13 cellular contexts compared by ENCODE assay signal in genomic region chr18:79067611-79068010, GRCh38. TPM values are rescaled to one million over a fixed set of nuclear protein-coding genes. Genes with fewer than 3 reads are reported as not detected.
DNase-seq lines count a peak whose midpoint lies in the region; ATAC-seq and TF ChIP-seq lines count a peak whose summit lies in the region.
"Had no signal": no experiment of that assay in that cellular context is flagged by ENCODE, and none has a peak within 500 bp of the region (broad histone marks: within the 10 kb centered on the region; RNA-seq: fewer than 3 reads in every experiment).

No MANE protein-coding gene starts in this region.

- peaks cover 22% of the 10 kb centered on the region for H3K27me3 Mint-ChIP-seq in activated CD4-positive, alpha-beta T cell treated with anti-CD3 and anti-CD28 coated beads, Interleukin-2, amount 10 ng/mL, durations not matched to agents 24 days and 14 days
- H3K27me3 Mint-ChIP-seq in T-cell (peaks cover 7 to 11% of the 10 kb centered on the region in 2 donors), chondrocyte (ENCODE audit: low read depth) (peaks cover 2% of the 10 kb centered on the region), progenitor cell of endocrine pancreas (peaks cover 23% of the 10 kb centered on the region)

- peak overlapping the region; percentile 28 for H3K4me3 Mint-ChIP-seq in activated CD4-positive, alpha-beta T cell treated with anti-CD3 and anti-CD28 coated beads, Interleukin-2, amount 10 ng/mL, durations not matched to agents 24 days and 14 days
- H3K4me3 Mint-ChIP-seq in T-cell (peak overlapping the region; percentile 85 to 93 (median 92)), chondrocyte (ENCODE audit: unreplicated experiment) (peak overlapping the region; percentile 67), progenitor cell of endocrine pancreas (ENCODE audit: low read depth) (peak overlapping the region; percentile 71)

- H3K27ac Mint-ChIP-seq in activated CD4-positive, alpha-beta T cell treated with anti-CD3 and anti-CD28 coated beads, Interleukin-2, amount 10 ng/mL, durations not matched to agents 24 days and 14 days = peak overlapping the region; percentile 68
- H3K27ac Mint-ChIP-seq in T-cell (peak overlapping the region; percentile 98 to 99), chondrocyte (ENCODE audit: unreplicated experiment) (peak overlapping the region; percentile 1), progenitor cell of endocrine pancreas (no peak overlapping the region)

- H3K4me1 Mint-ChIP-seq in activated CD4-positive, alpha-beta T cell treated with anti-CD3 and anti-CD28 coated beads, Interleukin-2, amount 10 ng/mL, durations not matched to agents 24 days and 14 days = peaks cover 22% of the 10 kb centered on the region
- H3K4me1 Mint-ChIP-seq in T-cell (peaks cover 35 to 47% (median 38%) of the 10 kb centered on the region in 3 donors), chondrocyte (ENCODE audit: low read depth) (peaks cover 16% of the 10 kb centered on the region), progenitor cell of endocrine pancreas (ENCODE audit: low read depth) (peaks cover 9% of the 10 kb centered on the region)

- intact Hi-C loops in activated CD4-positive, alpha-beta T cell treated with anti-CD3 and anti-CD28 coated beads, Interleukin-2, amount 10 ng/mL, durations not matched to agents 24 days and 14 days (cut with micrococcal nuclease) = loop anchor here (2.0 to 5.0 kb wide), 4 partner anchors 337 to 1040 kb away; partner anchors contain the start of genes ADNP2 and SLC66A2

- peaks cover 24% of the 10 kb centered on the region for H3K9me3 Mint-ChIP-seq in activated CD4-positive, alpha-beta T cell treated with anti-CD3 and anti-CD28 coated beads, Interleukin-2, amount 10 ng/mL, durations not matched to agents 24 days and 14 days
- H3K9me3 Mint-ChIP-seq in T-cell (peaks cover 0 to 14% (median 0%) of the 10 kb centered on the region in 3 donors), chondrocyte (ENCODE audit: low read depth) (peaks cover 20% of the 10 kb centered on the region), progenitor cell of endocrine pancreas (ENCODE audit: low read depth) (peaks cover 29% of the 10 kb centered on the region)

- no peaks in the 10 kb centered on the region for H3K27me3 ChIP-seq in SJCRH30

- no peaks in the 10 kb centered on the region for H3K4me1 ChIP-seq in SJCRH30

- no peak overlapping the region for H3K4me3 ChIP-seq in SJCRH30

- peaks cover 24% of the 10 kb centered on the region for H3K36me3 Mint-ChIP-seq in activated CD4-positive, alpha-beta T cell treated with anti-CD3 and anti-CD28 coated beads, Interleukin-2, amount 10 ng/mL, durations not matched to agents 24 days and 14 days (ENCODE audit: low read depth)
- H3K36me3 Mint-ChIP-seq in T-cell (peaks cover 17% of the 10 kb centered on the region), chondrocyte (ENCODE audit: low read depth) (no peaks in the 10 kb centered on the region), progenitor cell of endocrine pancreas (ENCODE audit: insufficient read depth) (peaks cover 11% of the 10 kb centered on the region)

- no peaks in the 10 kb centered on the region for H3K9me3 ChIP-seq in SJCRH30 (replicated peaks)

- TF ChIP-seq CTCF in chondrocyte (IDR thresholded peaks at IDR 0.05) (no peak), progenitor cell of endocrine pancreas (IDR thresholded peaks at IDR 0.05; ENCODE audit: unreplicated experiment) (no peak)

- no peak for DNase-seq in activated CD4-positive, alpha-beta T cell treated with anti-CD3 and anti-CD28 coated beads, Interleukin-2, amount 10 ng/mL, durations not matched to agents 24 days and 14 days
- DNase-seq in activated CD4-positive, alpha-beta T cell treated with anti-CD3 and anti-CD28 coated beads, Interleukin-2, amount 50 U/mL, for 1 hour = no peak
- DNase-seq in T-cell (peak in 1 of 34 experiments; percentile 7), chondrocyte (ENCODE audit: low spot score) (no peak), progenitor cell of endocrine pancreas (ENCODE audit: low spot score, unreplicated experiment) (no peak), SJCRH30 (no peak), middle frontal gyrus (ENCODE audit: extremely low spot score, low spot score) (no peak)
- DNase-seq: amniotic stem cell, H9, left ventricle myocardium inferior, NCI-H1930, NCI-H774 had no signal

- CTCF ChIA-PET in T-cell (lab: Charles Lee) = no interaction called here

- no peaks in the 10 kb centered on the region for H3K36me3 ChIP-seq in SJCRH30
- H3K36me3 ChIP-seq: left ventricle myocardium inferior had no signal

- POLR2A ChIA-PET in T-cell (lab: Charles Lee) = interaction anchor here in 1 of 2 donors (1.2 kb wide), 1 partner anchor 33 kb away, joined by 4 read pairs; no protein-coding TSS in a partner anchor

- H3K27ac ChIP-seq in SJCRH30 = no peak overlapping the region

- ATAC-seq in T-cell (replicated peaks in 1 of 4) (no peak), GM18870 (IDR thresholded peaks at IDR 0.05; ENCODE audit: unreplicated experiment) (no peak)

RNA-seq across cellular contexts. Expression of gene ATP9B, which starts 1.6 kb away (rescaled TPM):
- 23.8 and 30.3 TPM in 2 replicates for total RNA-seq in activated CD4-positive, alpha-beta T cell treated with anti-CD3 and anti-CD28 coated beads, Interleukin-2, amount 10 ng/mL, durations not matched to agents 24 days and 14 days
- 10 to 100 TPM; 54.1 to 95.2 (median 65.4) TPM for total RNA-seq in T-cell
- total RNA-seq in chondrocyte = 14.5 to 18.1 TPM (median 15.8 TPM) in 3 replicates
- 45.3 and 49.9 TPM in 2 replicates for total RNA-seq in progenitor cell of endocrine pancreas
- 10.0 and 12.5 TPM in 2 replicates for total RNA-seq in SJCRH30 (2014; rRNA removed; shearing (Covaris generic))

Comparison
In these comparisons a context has a peak if more than half of its experiments do, and no peak if none do; other contexts are left out.
1. H3K4me3 Mint-ChIP-seq: peak in every context shown above with its lines; median percentile 92 in T-cell; 71 in progenitor cell of endocrine pancreas; 67 in chondrocyte; 28 in activated CD4-positive, alpha-beta T cell treated with anti-CD3 and anti-CD28 coated beads, Interleukin-2, amount 10 ng/mL, durations not matched to agents 24 days and 14 days.